ENCODE assay signal across 19 cellular contexts in the genomic region with DNA sequence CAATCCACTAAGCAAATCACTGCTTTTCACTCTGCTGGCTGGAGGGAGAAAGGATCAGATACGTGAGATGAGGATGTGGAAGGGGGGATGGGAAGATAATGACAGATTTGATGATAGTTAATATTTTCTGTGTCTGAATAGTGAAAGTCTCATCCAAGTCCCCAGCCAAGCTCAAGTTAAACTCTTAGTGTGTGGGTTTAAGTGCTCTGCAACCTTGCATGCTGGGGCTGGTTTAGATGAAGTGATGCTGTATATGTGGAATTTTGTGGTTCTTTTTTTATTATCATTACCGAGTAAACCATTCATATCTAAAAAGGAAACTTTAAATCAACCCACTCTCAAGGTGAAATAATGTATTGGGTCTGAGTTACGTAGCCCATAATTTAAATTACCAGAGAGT.
"Had no signal": no experiment of that assay in that cellular context is flagged by ENCODE, and none has a peak within 500 bp of the region (broad histone marks: within the 10 kb centered on the region; RNA-seq: fewer than 3 reads in every experiment).

No MANE protein-coding gene starts in this region.

- H3K36me3 ChIP-seq: sigmoid colon, spleen, thyroid gland had no signal

- H3K4me3 ChIP-seq: lung, sigmoid colon, spleen, thyroid gland had no signal

- H3K9me3 ChIP-seq: sigmoid colon, spleen, thyroid gland had no signal

- H3K9me3 Mint-ChIP-seq: endodermal cell; nephron; stimulated activated memory B cell treated with anti-CD40 and anti-IgM and Interleukin-4, amounts not matched to agents 10 μg/mL and 1 μg/mL and 100 μg/mL, for 72 hours had no signal

- H3K27ac Mint-ChIP-seq: activated naive CD4-positive, alpha-beta T cell treated with anti-CD3 and anti-CD28 coated beads, Interleukin-2, amount 50 U/mL, for 72 hours; endodermal cell; nephron; stimulated activated memory B cell treated with anti-CD40 and anti-IgM and Interleukin-4, amounts not matched to agents 10 μg/mL and 1 μg/mL and 100 μg/mL, for 72 hours had no signal

- H3K4me3 Mint-ChIP-seq: endodermal cell; nephron; stimulated activated memory B cell treated with anti-CD40 and anti-IgM and Interleukin-4, amounts not matched to agents 10 μg/mL and 1 μg/mL and 100 μg/mL, for 72 hours had no signal

- H3K4me1 ChIP-seq: sigmoid colon, thyroid gland had no signal

- H3K36me3 Mint-ChIP-seq: activated naive CD4-positive, alpha-beta T cell treated with anti-CD3 and anti-CD28 coated beads, Interleukin-2, amount 50 U/mL, for 72 hours; stimulated activated memory B cell treated with anti-CD40 and anti-IgM and Interleukin-4, amounts not matched to agents 10 μg/mL and 1 μg/mL and 100 μg/mL, for 72 hours had no signal

- ATAC-seq: activated CD4-positive, CD25-positive, alpha-beta regulatory T cell treated with anti-CD3 and anti-CD28 coated beads, Interleukin-2, amount 50 U/mL, for 24 hours; activated naive CD4-positive, alpha-beta T cell treated with anti-CD3 and anti-CD28 coated beads, Interleukin-2, amount 50 U/mL, for 72 hours; left lobe of liver; stimulated activated memory B cell treated with anti-CD40 and anti-IgM and Interleukin-4, amounts not matched to agents 10 μg/mL and 1 μg/mL and 100 μg/mL, for 72 hours had no signal

- H3K27me3 ChIP-seq: sigmoid colon, spleen, thyroid gland had no signal

- H3K4me1 Mint-ChIP-seq: endodermal cell had no signal

- DNase-seq: activated CD8-positive, alpha-beta memory T cell treated with anti-CD3 and anti-CD28 coated beads for 24 hours; activated CD8-positive, alpha-beta memory T cell treated with anti-CD3 and anti-CD28 coated beads, Interleukin-2, amount 50 U/mL, for 48 hours; activated gamma-delta T cell treated with Interleukin-2 at 50 U/mL for 16 hours; caudate nucleus; endodermal cell; erythroblast; head of caudate nucleus; kidney; midbrain; sigmoid colon; spleen; stimulated activated CD4-positive, alpha-beta T cell treated with anti-CD3 and anti-CD28 coated beads, Interleukin-4, amount 100 ng/mL, for 4 hours; thyroid gland had no signal

- H3K27ac ChIP-seq: sigmoid colon, spleen, thyroid gland had no signal
